ENCODE assay signal across 9 cellular contexts in the genomic region with DNA sequence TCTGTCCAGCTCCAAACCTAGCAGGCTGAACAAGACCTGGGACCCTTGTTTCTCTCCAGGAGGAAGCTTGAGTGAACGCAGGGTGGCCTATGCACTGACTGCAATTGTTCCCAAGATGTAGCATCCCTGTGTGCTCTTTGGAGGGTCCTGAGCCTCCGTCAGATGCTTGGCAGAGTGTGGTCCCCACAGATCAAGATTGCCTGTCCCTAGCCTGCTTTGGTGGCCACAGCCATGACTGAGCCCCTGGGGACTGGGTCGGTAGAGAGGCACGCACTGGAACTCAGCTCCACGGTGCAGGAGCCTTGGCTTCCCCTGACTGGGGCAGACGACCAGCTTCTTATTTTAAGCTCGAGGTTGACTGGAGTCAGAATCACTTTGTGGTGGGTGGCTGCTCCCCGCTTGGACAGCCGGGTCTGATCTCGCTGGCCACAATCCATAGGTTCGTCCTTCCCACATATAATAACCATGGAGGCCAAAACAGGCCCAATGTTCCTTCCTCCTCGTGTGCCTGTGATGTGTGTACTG.
DNase-seq lines count a peak whose midpoint lies in the region; ATAC-seq and TF ChIP-seq lines count a peak whose summit lies in the region.
"Had no signal": no experiment of that assay in that cellular context is flagged by ENCODE, and none has a peak within 500 bp of the region (broad histone marks: within the 10 kb centered on the region; RNA-seq: fewer than 3 reads in every experiment).

No MANE protein-coding gene starts in this region.

- no peaks in the 10 kb centered on the region for H3K9me3 Mint-ChIP-seq in CD14-positive monocyte

- H3K27me3 Mint-ChIP-seq in CD14-positive monocyte (ENCODE audit: low read depth in 3 of 3): peaks cover 0 to 4% (median 0%) of the 10 kb centered on the region in 3 donors

- peak overlapping the region; percentile 2 for H2BK5ac ChIP-seq in trophoblast cell (ENCODE audit: low read depth, low read length, poor library complexity)

- H3K9me3 ChIP-seq in ascending aorta: no peaks in the 10 kb centered on the region
- peaks cover 2% of the 10 kb centered on the region for H3K9me3 ChIP-seq in trophoblast cell (ENCODE audit: insufficient read depth, low read depth, low read length)

- peak overlapping the region; percentile 37 for H2BK120ac ChIP-seq in trophoblast cell (ENCODE audit: insufficient read depth, low read length, poor library complexity)

- peaks cover 18% of the 10 kb centered on the region in 2 donors for H3K36me3 ChIP-seq in ascending aorta
- H3K36me3 ChIP-seq in trophoblast cell (ENCODE audit: control insufficient read depth in 1 of 2, insufficient read depth in 2 of 2, low read length in 2 of 2): peaks cover 13 to 15% of the 10 kb centered on the region in 2 experiments

- H4K8ac ChIP-seq in trophoblast cell (ENCODE audit: low read depth, low read length): no peak overlapping the region

- H3K14ac ChIP-seq in trophoblast cell (ENCODE audit: low read length): peak overlapping the region; percentile 2

- no peak overlapping the region for H2AK5ac ChIP-seq in trophoblast cell (ENCODE audit: low read length)

- H3K4me3 Mint-ChIP-seq in CD14-positive monocyte: peak overlapping the region; percentile 100

- peaks cover 71% of the 10 kb centered on the region for H3K4me1 Mint-ChIP-seq in CD14-positive monocyte

- H3K4me1 ChIP-seq in ascending aorta (peaks cover 28 to 44% of the 10 kb centered on the region in 2 donors), trophoblast cell (ENCODE audit: control insufficient read depth in 1 of 2, insufficient read depth in 2 of 2, low read length in 2 of 2) (peaks cover 6 to 17% of the 10 kb centered on the region in 2 experiments)

- peaks cover 43 to 57% of the 10 kb centered on the region in 2 donors for H3K36me3 Mint-ChIP-seq in CD14-positive monocyte

- no peaks in the 10 kb centered on the region for H3K79me2 ChIP-seq in trophoblast cell (ENCODE audit: control insufficient read depth, insufficient read depth, low read length, poor library complexity)

- ATAC-seq in HG02610 (IDR thresholded peaks at IDR 0.05; ENCODE audit: unreplicated experiment) (peak; percentile 21), GM18520 (IDR thresholded peaks at IDR 0.05; ENCODE audit: unreplicated experiment) (no peak)

- no peak overlapping the region for H3K4ac ChIP-seq in trophoblast cell (ENCODE audit: low read depth, low read length)

- no peak overlapping the region for H3K9ac ChIP-seq in trophoblast cell (ENCODE audit: low read length)

- peaks cover 17% of the 10 kb centered on the region for H3K79me1 ChIP-seq in trophoblast cell (ENCODE audit: low read length)

- H2AFZ ChIP-seq in trophoblast cell (ENCODE audit: insufficient read depth, low read length, poor library complexity): no peak overlapping the region

- H4K91ac ChIP-seq in trophoblast cell (ENCODE audit: low read depth, low read length): peak overlapping the region; percentile 69

- H3K4me3 ChIP-seq in ascending aorta (no peak overlapping the region), trophoblast cell (ENCODE audit: low read depth, low read length) (no peak overlapping the region)

- no peak overlapping the region for H3K23ac ChIP-seq in trophoblast cell (ENCODE audit: low read length)

- WGBS in trophoblast cell (ENCODE audit: extremely low coverage, insufficient coverage, insufficient read length): no CpG with 5 or more reads among the region's 12 CpGs

- TF ChIP-seq CTCF in CD14-positive monocyte (IDR thresholded peaks at IDR 0.05) (no peak), ascending aorta (IDR thresholded peaks at IDR 0.05) (no peak)

- no peak overlapping the region for H2BK12ac ChIP-seq in trophoblast cell (ENCODE audit: low read length)

- H3K27ac ChIP-seq in ascending aorta (peak overlapping the region; percentile 97), trophoblast cell (ENCODE audit: low read depth, low read length) (peak overlapping the region; percentile 52)

- peak overlapping the region; percentile 100 for H3K27ac Mint-ChIP-seq in CD14-positive monocyte

- H3K4me2 ChIP-seq in trophoblast cell (ENCODE audit: low read length): no peak overlapping the region

- intact Hi-C loops in CD14-positive monocyte (cut with micrococcal nuclease) (loop anchor here (1.0 to 10.0 kb wide), 5 partner anchors 10 to 253 kb away; a partner anchor contains a TSS), ascending aorta (cut with DNase I) (no loop called here)

- H4K12ac ChIP-seq in trophoblast cell (ENCODE audit: low read depth, low read length): no peak overlapping the region

- no peak overlapping the region for H3K18ac ChIP-seq in trophoblast cell (ENCODE audit: low read length)

- DNase-seq in CD14-positive monocyte (ENCODE audit: low spot score) (no peak), ascending aorta (ENCODE audit: low spot score in 2 of 2) (no peak), trophoblast cell (no peak), amniotic stem cell (lab: John Stamatoyannopoulos, UW) (no peak), NCI-H748 treated with DMSO at 0.1 percent for 48 hours (lab: John Stamatoyannopoulos, UW) (no peak), Kasumi-1 (lab: John Stamatoyannopoulos, UW) (no peak)
- DNase-seq: DMS53 had no signal

- H3K27me3 ChIP-seq in ascending aorta: no peaks in the 10 kb centered on the region
- H3K27me3 ChIP-seq in trophoblast cell (ENCODE audit: insufficient read depth, low read length): no peaks in the 10 kb centered on the region
